ENCODE assay signal across 2 cellular contexts in the genomic region with DNA sequence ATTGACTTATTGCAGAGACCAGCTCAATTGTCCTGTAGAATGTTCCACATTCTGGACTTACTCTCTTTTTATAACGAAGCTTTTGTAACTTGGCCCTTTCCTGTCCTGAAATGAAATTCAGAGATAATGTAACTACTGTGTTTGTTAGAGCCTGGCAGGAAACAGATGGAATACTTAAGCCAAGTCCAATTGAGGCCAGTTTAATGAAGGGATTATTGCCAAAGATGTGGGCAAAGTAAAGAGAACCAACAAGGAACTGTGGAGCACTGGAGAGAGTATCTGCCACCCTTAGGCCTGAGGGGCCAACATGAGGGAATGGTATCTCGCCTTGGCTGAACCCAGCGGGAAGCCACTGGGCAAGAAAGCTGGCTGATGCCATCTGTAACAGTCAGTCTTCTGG.
TF ChIP-seq lines count a peak whose summit lies in the region.

No MANE protein-coding gene starts in this region.

TF ChIP-seq in GM23338, 12 proteins besides CTCF, POLR2A, EP300 and RAD21 (continues in another document):
- TF ChIP-seq ZNF331 (CRISPR knock-in tag; IDR thresholded peaks at IDR 0.05; ENCODE audit: low read depth) = no peak
- no peak for TF ChIP-seq ZNF114 (CRISPR knock-in tag; IDR thresholded peaks at IDR 0.05)
- no peak for TF ChIP-seq NANOG (IDR thresholded peaks at IDR 0.05; ENCODE audit: borderline replicate concordance)
- TF ChIP-seq, protein P1, sequence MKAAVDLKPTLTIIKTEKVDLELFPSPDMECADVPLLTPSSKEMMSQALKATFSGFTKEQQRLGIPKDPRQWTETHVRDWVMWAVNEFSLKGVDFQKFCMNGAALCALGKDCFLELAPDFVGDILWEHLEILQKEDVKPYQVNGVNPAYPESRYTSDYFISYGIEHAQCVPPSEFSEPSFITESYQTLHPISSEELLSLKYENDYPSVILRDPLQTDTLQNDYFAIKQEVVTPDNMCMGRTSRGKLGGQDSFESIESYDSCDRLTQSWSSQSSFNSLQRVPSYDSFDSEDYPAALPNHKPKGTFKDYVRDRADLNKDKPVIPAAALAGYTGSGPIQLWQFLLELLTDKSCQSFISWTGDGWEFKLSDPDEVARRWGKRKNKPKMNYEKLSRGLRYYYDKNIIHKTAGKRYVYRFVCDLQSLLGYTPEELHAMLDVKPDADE (IDR thresholded peaks at IDR 0.05) = no peak
- TF ChIP-seq JUNB (IDR thresholded peaks at IDR 0.05; ENCODE audit: unreplicated experiment) = no peak
- no peak for TF ChIP-seq STAT1 (IDR thresholded peaks at IDR 0.05; ENCODE audit: unreplicated experiment)
- TF ChIP-seq, protein P2, sequence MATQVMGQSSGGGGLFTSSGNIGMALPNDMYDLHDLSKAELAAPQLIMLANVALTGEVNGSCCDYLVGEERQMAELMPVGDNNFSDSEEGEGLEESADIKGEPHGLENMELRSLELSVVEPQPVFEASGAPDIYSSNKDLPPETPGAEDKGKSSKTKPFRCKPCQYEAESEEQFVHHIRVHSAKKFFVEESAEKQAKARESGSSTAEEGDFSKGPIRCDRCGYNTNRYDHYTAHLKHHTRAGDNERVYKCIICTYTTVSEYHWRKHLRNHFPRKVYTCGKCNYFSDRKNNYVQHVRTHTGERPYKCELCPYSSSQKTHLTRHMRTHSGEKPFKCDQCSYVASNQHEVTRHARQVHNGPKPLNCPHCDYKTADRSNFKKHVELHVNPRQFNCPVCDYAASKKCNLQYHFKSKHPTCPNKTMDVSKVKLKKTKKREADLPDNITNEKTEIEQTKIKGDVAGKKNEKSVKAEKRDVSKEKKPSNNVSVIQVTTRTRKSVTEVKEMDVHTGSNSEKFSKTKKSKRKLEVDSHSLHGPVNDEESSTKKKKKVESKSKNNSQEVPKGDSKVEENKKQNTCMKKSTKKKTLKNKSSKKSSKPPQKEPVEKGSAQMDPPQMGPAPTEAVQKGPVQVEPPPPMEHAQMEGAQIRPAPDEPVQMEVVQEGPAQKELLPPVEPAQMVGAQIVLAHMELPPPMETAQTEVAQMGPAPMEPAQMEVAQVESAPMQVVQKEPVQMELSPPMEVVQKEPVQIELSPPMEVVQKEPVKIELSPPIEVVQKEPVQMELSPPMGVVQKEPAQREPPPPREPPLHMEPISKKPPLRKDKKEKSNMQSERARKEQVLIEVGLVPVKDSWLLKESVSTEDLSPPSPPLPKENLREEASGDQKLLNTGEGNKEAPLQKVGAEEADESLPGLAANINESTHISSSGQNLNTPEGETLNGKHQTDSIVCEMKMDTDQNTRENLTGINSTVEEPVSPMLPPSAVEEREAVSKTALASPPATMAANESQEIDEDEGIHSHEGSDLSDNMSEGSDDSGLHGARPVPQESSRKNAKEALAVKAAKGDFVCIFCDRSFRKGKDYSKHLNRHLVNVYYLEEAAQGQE (IDR thresholded peaks at IDR 0.05; ENCODE audit: unreplicated experiment) = no peak
- no peak for TF ChIP-seq POLR2AphosphoS5 (IDR thresholded peaks at IDR 0.05; ENCODE audit: low read depth)
- TF ChIP-seq CREB1 (CRISPR knock-in tag; IDR thresholded peaks at IDR 0.05; ENCODE audit: low read depth) = no peak
- TF ChIP-seq EZH2phosphoT487 (IDR thresholded peaks at IDR 0.05; ENCODE audit: unreplicated experiment) = no peak
- no peak for TF ChIP-seq EZH2 (IDR thresholded peaks at IDR 0.05; ENCODE audit: low read depth, unreplicated experiment)

TF ChIP-seq in endothelial cell of umbilical vein, 7 proteins besides CTCF, POLR2A, EP300 and RAD21:
- no peak for TF ChIP-seq EZH2 (IDR thresholded peaks at IDR 0.05; ENCODE audit: borderline replicate concordance, low read depth, low read length, severe bottlenecking)
TF ChIP-seq in endothelial cell of umbilical vein: peak in this region for 0.
